ENCODE assay signal across 11 cellular contexts in genomic region chr5:72281764-72282499, GRCh38. TPM values are rescaled to one million over a fixed set of nuclear protein-coding genes. Genes with fewer than 3 reads are reported as not detected.
DNase-seq lines count a peak whose midpoint lies in the region; ATAC-seq, FAIRE-seq and TF ChIP-seq lines count a peak whose summit lies in the region.
"Had no signal": no experiment of that assay in that cellular context is flagged by ENCODE, and none has a peak within 500 bp of the region (broad histone marks: within the 10 kb centered on the region; RNA-seq: fewer than 3 reads in every experiment).

No MANE protein-coding gene starts in this region.

- H3K4me3 Mint-ChIP-seq in HFFc6, result 0 out of 2 replicates have a peak overlapping the region, but pooled peaks have one; percentile 0

- H3K27ac ChIP-seq in 22Rv1, result peak overlapping the region; percentile 35
- peak overlapping the region; percentile 56 to 65 for H3K27ac ChIP-seq in ascending aorta
- H3K27ac ChIP-seq in keratinocyte (ENCODE audit: control insufficient read depth, insufficient read depth, low read length), result peak overlapping the region; percentile 76
- H3K27ac ChIP-seq: cardiac muscle cell had no signal

- no peaks in the 10 kb centered on the region for H3K9me3 Mint-ChIP-seq in HFFc6

- H3K9me3 ChIP-seq in ascending aorta (no peaks in the 10 kb centered on the region), keratinocyte (ENCODE audit: control insufficient read depth, low read depth, low read length) (no peaks in the 10 kb centered on the region)

- no peaks in the 10 kb centered on the region for H4K20me1 ChIP-seq in keratinocyte (ENCODE audit: control insufficient read depth, extremely low read depth, insufficient read depth, low read length)

- H3K27me3 ChIP-seq in ascending aorta (no peaks in the 10 kb centered on the region), keratinocyte (ENCODE audit: control insufficient read depth, extremely low read depth, insufficient read depth, low read length) (no peaks in the 10 kb centered on the region)
- H3K27me3 ChIP-seq: cardiac muscle cell had no signal

- FAIRE-seq in keratinocyte (lab: Jason Lieb, UNC), result no peak

- H3K4me1 ChIP-seq in ascending aorta (peaks cover 0 to 27% of the 10 kb centered on the region in 2 donors), keratinocyte (ENCODE audit: control insufficient read depth, extremely low read depth, insufficient read depth, low read length) (peaks cover 7% of the 10 kb centered on the region)

- no peaks in the 10 kb centered on the region for H3K27me3 Mint-ChIP-seq in HFFc6 (ENCODE audit: insufficient read depth)
- H3K27me3 Mint-ChIP-seq: progenitor cell of endocrine pancreas had no signal

- H3K4me1 Mint-ChIP-seq in HFFc6 (ENCODE audit: low read depth), result peaks cover 41% of the 10 kb centered on the region

- H3K9me1 ChIP-seq in keratinocyte (ENCODE audit: control insufficient read depth, extremely low read depth, insufficient read depth, low read length), result no peaks in the 10 kb centered on the region

- no peak overlapping the region for H2AFZ ChIP-seq in keratinocyte (ENCODE audit: control insufficient read depth, low read length)

- intact Hi-C loops in ascending aorta (cut with DNase I), result no loop called here

- TF ChIP-seq CTCF in 22Rv1 (IDR thresholded peaks at IDR 0.05), result no peak
- TF ChIP-seq CTCF in HFFc6 (IDR thresholded peaks at IDR 0.05), result no peak
- no peak for TF ChIP-seq CTCF in ascending aorta (IDR thresholded peaks at IDR 0.05)
- no peak for TF ChIP-seq CTCF in keratinocyte (optimal IDR thresholded peaks at IDR 0.05 in 1 of 3, IDR thresholded peaks at IDR 0.05 in 1 of 3, conservative IDR thresholded peaks at IDR 0.05 in 1 of 3; ENCODE audit: extremely low read depth in 1 of 3, insufficient read depth in 2 of 3, low read length in 3 of 3)

- peak overlapping the region; percentile 31 for H3K4me2 ChIP-seq in keratinocyte (ENCODE audit: control insufficient read depth, extremely low read depth, insufficient read depth, low read depth, low read length)

- H3K27ac Mint-ChIP-seq in HFFc6, result peak overlapping the region; percentile 26
- H3K27ac Mint-ChIP-seq: progenitor cell of endocrine pancreas had no signal

- H3K36me3 Mint-ChIP-seq in HFFc6 (ENCODE audit: low read depth), result peaks cover 30% of the 10 kb centered on the region

- no peak for ATAC-seq in GM19328 (IDR thresholded peaks at IDR 0.05; ENCODE audit: unreplicated experiment)
- no peak for ATAC-seq in HG03354 (IDR thresholded peaks at IDR 0.05; ENCODE audit: poor library complexity, severe bottlenecking, unreplicated experiment)

- DNase-seq in HFFc6 (peak; percentile 64), ascending aorta (ENCODE audit: low spot score in 2 of 2) (no peak), keratinocyte (ENCODE audit: low read depth, low spot score) (no peak), NCI-H1436 (lab: John Stamatoyannopoulos, UW) (no peak), 8988T (no peak)
- DNase-seq: NK-92 treated with Interleukin-12 subunit alpha and Interleukin-12 subunit beta, amount 100 ng/mL, for 24 hours had no signal

- H3K9ac ChIP-seq in keratinocyte (ENCODE audit: control insufficient read depth, extremely low read depth, insufficient read depth, low read length), result peak overlapping the region; percentile 13

- H3K36me3 ChIP-seq in ascending aorta (no peaks in the 10 kb centered on the region), keratinocyte (ENCODE audit: control insufficient read depth in 2 of 2, extremely low read depth in 1 of 2, insufficient read depth in 2 of 2, low read length in 2 of 2) (peaks cover 0 to 3% of the 10 kb centered on the region in 2 experiments)

- H3K4me3 ChIP-seq in ascending aorta, result no peak overlapping the region
- H3K4me3 ChIP-seq in keratinocyte (ENCODE audit: control insufficient read depth in 2 of 3, extremely low read depth in 1 of 3, insufficient read depth in 2 of 3, low read depth in 1 of 3, low read length in 3 of 3), result no peak overlapping the region
- H3K4me3 ChIP-seq: cardiac muscle cell had no signal

- dilution Hi-C loops in keratinocyte (cut with MboI; ENCODE audit: extremely low pct_ligation_motif_present, low sequenced_read_pairs), result no loop called here

- peaks cover 4% of the 10 kb centered on the region for H3K79me2 ChIP-seq in keratinocyte (ENCODE audit: control insufficient read depth, insufficient read depth, low read length)

RNA-seq across cellular contexts. Expression of gene MRPS27, which starts 38.1 kb away (rescaled TPM):
- 10 to 100 TPM; 46.1 to 74.1 (median 57.9) TPM for total RNA-seq in HFFc6 (2021; fragmentation: NEBNext Ultra II Directional; extraction: Animal tissue kit (Norgen Biotek cat#: 25700))
- 28.2 TPM for total RNA-seq in ascending aorta
- polyA plus RNA-seq in keratinocyte, result 58.9 to 98.7 TPM (median 79.2 TPM) in 3 replicates
- 17.9 TPM for polyA plus RNA-seq in keratinocyte (2011; ENCODE audit: low read depth)
- polyA plus RNA-seq in keratinocyte (2011; cell fraction: cytosol; rRNA removed), result 47.8 and 68.7 TPM in 2 replicates
- polyA plus RNA-seq in keratinocyte (2011; cell fraction: nucleus; rRNA removed), result 55.8 and 58.3 TPM in 2 replicates
- polyA plus RNA-seq in keratinocyte (2012; ENCODE audit: low replicate concordance), result 26.4 and 46.7 TPM in 2 replicates
- 68.0 to 132 TPM (median 89.5 TPM) in 3 replicates for polyA minus RNA-seq in keratinocyte
- 65.4 TPM for polyA minus RNA-seq in keratinocyte (2011; cell fraction: cytosol; rRNA and poly(A)+ RNA removed)
- 36.3 and 66.4 TPM in 2 replicates for polyA minus RNA-seq in keratinocyte (2011; cell fraction: nucleus; rRNA and poly(A)+ RNA removed)

RNA-seq across cellular contexts. Expression of gene PTCD2, which starts 38.2 kb away (rescaled TPM):
- total RNA-seq in HFFc6 (2021; fragmentation: NEBNext Ultra II Directional; extraction: Animal tissue kit (Norgen Biotek cat#: 25700)), result 10 to 100 TPM; 10.8 to 14.4 (median 12.9) TPM
- 0.85 TPM for total RNA-seq in ascending aorta
- 9.9 to 13.1 TPM (median 11.5 TPM) in 3 replicates for polyA plus RNA-seq in keratinocyte
- 6.4 TPM for polyA plus RNA-seq in keratinocyte (2011; ENCODE audit: low read depth)
- polyA plus RNA-seq in keratinocyte (2011; cell fraction: cytosol; rRNA removed), result 6.9 and 12.8 TPM in 2 replicates
- polyA plus RNA-seq in keratinocyte (2011; cell fraction: nucleus; rRNA removed), result 17.7 and 18.9 TPM in 2 replicates
- 6.1 and 6.9 TPM in 2 replicates for polyA plus RNA-seq in keratinocyte (2012; ENCODE audit: low replicate concordance)
- polyA minus RNA-seq in keratinocyte, result 7.0 to 13.2 TPM (median 9.0 TPM) in 3 replicates
- polyA minus RNA-seq in keratinocyte (2011; cell fraction: cytosol; rRNA and poly(A)+ RNA removed), result 5.4 TPM
- polyA minus RNA-seq in keratinocyte (2011; cell fraction: nucleus; rRNA and poly(A)+ RNA removed), result 4.9 and 9.6 TPM in 2 replicates
